In the genomic region with DNA sequence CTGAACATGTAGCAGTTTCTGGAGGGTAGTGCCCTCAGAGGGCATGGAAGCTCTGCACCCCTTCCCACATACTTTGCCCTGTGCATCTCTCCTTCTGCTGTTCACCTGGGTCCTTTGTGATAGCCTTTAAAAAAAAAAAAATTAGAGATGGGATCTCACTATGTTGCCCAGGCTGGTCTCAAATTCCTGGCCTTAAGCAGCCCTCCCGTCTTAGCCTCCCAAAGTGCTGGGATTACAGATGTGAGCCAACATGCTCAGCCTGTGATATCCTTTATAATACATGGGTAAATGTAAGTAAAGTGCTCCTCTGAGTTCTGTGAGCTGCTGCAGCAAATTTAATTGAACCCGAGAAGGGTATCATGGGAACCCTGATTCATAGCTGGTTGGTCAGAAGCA, we compare ENCODE assay signal across 16 cellular contexts. TPM values are rescaled to one million over a fixed set of nuclear protein-coding genes. Genes with fewer than 3 reads are reported as not detected.
DNase-seq lines count a peak whose midpoint lies in the region; ATAC-seq and TF ChIP-seq lines count a peak whose summit lies in the region.
"Had no signal": no experiment of that assay in that cellular context is flagged by ENCODE, and none has a peak within 500 bp of the region (broad histone marks: within the 10 kb centered on the region; RNA-seq: fewer than 3 reads in every experiment).

No MANE protein-coding gene starts in this region.

- peaks cover 43% of the 10 kb centered on the region for H3K9me1 ChIP-seq in IMR-90 (ENCODE audit: insufficient read depth, low read length)

- H3K27me3 Mint-ChIP-seq in natural killer cell treated with Interleukin-12 subunit alpha and Interleukin-12 subunit beta and Interleukin-15 and Interleukin-18, amount 100 ng/mL, for 72 hours, result no peaks in the 10 kb centered on the region
- no peaks in the 10 kb centered on the region for H3K27me3 Mint-ChIP-seq in natural killer cell (ENCODE audit: low read depth in 2 of 2)
- H3K27me3 Mint-ChIP-seq in activated naive CD8-positive, alpha-beta T cell treated with anti-CD3 and anti-CD28 coated beads, Interleukin-2, amount 50 U/mL, for 24 hours, result no peaks in the 10 kb centered on the region
- no peaks in the 10 kb centered on the region for H3K27me3 Mint-ChIP-seq in endodermal cell (ENCODE audit: insufficient read depth)
- H3K27me3 Mint-ChIP-seq: CD4-positive, alpha-beta memory T cell had no signal

- H2AFZ ChIP-seq in IMR-90 (replicated peaks; ENCODE audit: low read length, poor library complexity), result no peak overlapping the region

- no peak overlapping the region for H2BK20ac ChIP-seq in IMR-90 (ENCODE audit: low read depth, low read length)

- TF ChIP-seq POLR2A in IMR-90 (IDR thresholded peaks at IDR 0.05; ENCODE audit: low read depth, low read length), result no peak
- no peak for TF ChIP-seq POLR2A in adrenal gland (IDR thresholded peaks at IDR 0.05)
- TF ChIP-seq POLR2A in sigmoid colon (IDR thresholded peaks at IDR 0.05), result no peak

- no peaks in the 10 kb centered on the region for H3K36me3 Mint-ChIP-seq in natural killer cell treated with Interleukin-12 subunit alpha and Interleukin-12 subunit beta and Interleukin-15 and Interleukin-18, amount 100 ng/mL, for 72 hours
- H3K36me3 Mint-ChIP-seq in natural killer cell (no peaks in the 10 kb centered on the region), endodermal cell (ENCODE audit: low read depth) (peaks cover 54% of the 10 kb centered on the region)
- H3K36me3 Mint-ChIP-seq in activated naive CD8-positive, alpha-beta T cell treated with anti-CD3 and anti-CD28 coated beads, Interleukin-2, amount 50 U/mL, for 24 hours (ENCODE audit: low read depth), result peaks cover 7% of the 10 kb centered on the region

- CTCF ChIA-PET in IMR-90 (lab: Yijun Ruan, JAX), result no interaction called here

- H4K8ac ChIP-seq in IMR-90 (ENCODE audit: low read depth in 2 of 2, low read length in 2 of 2), result no peak overlapping the region

- peaks cover 40% of the 10 kb centered on the region for H4K20me1 ChIP-seq in IMR-90 (ENCODE audit: insufficient read depth, low read length)

- H3K4me3 ChIP-seq in IMR-90 (ENCODE audit: insufficient read depth, low read depth, low read length) (no peak overlapping the region), adrenal gland (no peak overlapping the region), sigmoid colon (no peak overlapping the region), endodermal cell (ENCODE audit: low read length) (no peak overlapping the region)
- H3K4me3 ChIP-seq: HAP-1 had no signal

- TF ChIP-seq EP300 in sigmoid colon (IDR thresholded peaks at IDR 0.05), result no peak

- H3K27me3 ChIP-seq in IMR-90 (ENCODE audit: control insufficient read depth, insufficient read depth, low read length), result no peaks in the 10 kb centered on the region
- H3K27me3 ChIP-seq in adrenal gland, result no peaks in the 10 kb centered on the region
- no peaks in the 10 kb centered on the region for H3K27me3 ChIP-seq in sigmoid colon
- no peaks in the 10 kb centered on the region for H3K27me3 ChIP-seq in endodermal cell (ENCODE audit: control insufficient read depth, insufficient read depth, low read length, poor library complexity, severe bottlenecking)

- 0 out of 2 replicates have a peak overlapping the region, but pooled peaks have one; percentile 26 for H3K18ac ChIP-seq in IMR-90 (ENCODE audit: low read depth, low read length)

- H3K23ac ChIP-seq in IMR-90 (ENCODE audit: low read depth, low read length), result peak overlapping the region; percentile 56

- H3K27ac ChIP-seq in IMR-90 (ENCODE audit: insufficient read depth, low read length) (no peak overlapping the region), adrenal gland (peak overlapping the region in 4 of 5 donors; percentile 44 to 87 (median 82)), sigmoid colon (no peak overlapping the region), endodermal cell (ENCODE audit: low read depth, low read length) (no peak overlapping the region)

- peak; percentile 6 for DNase-seq in natural killer cell treated with Interleukin-12 subunit alpha and Interleukin-12 subunit beta and Interleukin-15 and Interleukin-18, amount 100 ng/mL, for 72 hours (ENCODE audit: low spot score)
- DNase-seq in natural killer cell (no peak), IMR-90 (no peak), adrenal gland (no peak), sigmoid colon (peak; percentile 5), RKO (ENCODE audit: low spot score) (no peak), endodermal cell (no peak)
- no peak for DNase-seq in activated naive CD8-positive, alpha-beta T cell treated with anti-CD3 and anti-CD28 coated beads, Interleukin-2, amount 50 U/mL, for 24 hours
- DNase-seq: C1 segment of cervical spinal cord; CD4-positive, alpha-beta memory T cell; COR-L47; DMS53; DMS79 treated with DMSO at 0.1 percent for 48 hours; GF-D8; GOT3 had no signal

- H3K4me2 ChIP-seq in IMR-90 (ENCODE audit: low read depth, low read length), result no peak overlapping the region

- H3K4ac ChIP-seq in IMR-90 (ENCODE audit: low read depth, low read length), result peak overlapping the region; percentile 29; the same call in 1 of the 2 replicates

- TF ChIP-seq CTCF in natural killer cell (IDR thresholded peaks at IDR 0.05) (no peak), IMR-90 (conservative IDR thresholded peaks at IDR 0.05; ENCODE audit: low read depth, low read length) (no peak), adrenal gland (IDR thresholded peaks at IDR 0.05) (no peak), sigmoid colon (IDR thresholded peaks at IDR 0.05) (no peak), endodermal cell (conservative IDR thresholded peaks at IDR 0.05) (no peak)

- H2BK15ac ChIP-seq in IMR-90 (ENCODE audit: low read depth, low read length), result no peak overlapping the region

- H4K91ac ChIP-seq in IMR-90 (ENCODE audit: insufficient read depth, low read depth, low read length), result no peak overlapping the region

- no peak overlapping the region; the same call in 1 of the 2 replicates for H2AK5ac ChIP-seq in IMR-90 (ENCODE audit: low read depth, low read length)

- no CpG with 5 or more reads among the region's 2 CpGs for WGBS in IMR-90 (ENCODE audit: extremely low coverage in 2 of 2, insufficient read length in 1 of 2), 2 experiments
- WGBS in adrenal gland, 4 donors, result 71 to 85% (median 76%) methylated on average over 2 of the region's 2 CpGs
- 96% methylated on average over 2 of the region's 2 CpGs for WGBS in sigmoid colon, 2 donors
- WGBS in endodermal cell (ENCODE audit: insufficient coverage in 1 of 2, insufficient read length in 1 of 2), 2 experiments, result 92 to 100% methylated on average over 2 of the region's 2 CpGs

- POLR2A ChIA-PET in IMR-90 (lab: Charles Lee; ENCODE audit: unreplicated experiment), result no interaction called here

- H3K9me3 ChIP-seq in IMR-90 (ENCODE audit: control insufficient read depth, insufficient read depth, low read length), result no peaks in the 10 kb centered on the region
- no peaks in the 10 kb centered on the region for H3K9me3 ChIP-seq in adrenal gland (replicated peaks in 1 of 3)
- H3K9me3 ChIP-seq in sigmoid colon, result no peaks in the 10 kb centered on the region
- no peaks in the 10 kb centered on the region for H3K9me3 ChIP-seq in endodermal cell (ENCODE audit: control insufficient read depth, low read length)
- H3K9me3 ChIP-seq: HAP-1 had no signal

- no peak for TF ChIP-seq RAD21 in IMR-90 (IDR thresholded peaks at IDR 0.05; ENCODE audit: low read length)

- H3K27ac Mint-ChIP-seq in natural killer cell treated with Interleukin-12 subunit alpha and Interleukin-12 subunit beta and Interleukin-15 and Interleukin-18, amount 100 ng/mL, for 72 hours, result no peak overlapping the region
- H3K27ac Mint-ChIP-seq in natural killer cell (no peak overlapping the region), endodermal cell (no peak overlapping the region)
- H3K27ac Mint-ChIP-seq in activated naive CD8-positive, alpha-beta T cell treated with anti-CD3 and anti-CD28 coated beads, Interleukin-2, amount 50 U/mL, for 24 hours, result no peak overlapping the region

- intact Hi-C loops in natural killer cell (cut with micrococcal nuclease), result no loop called here
- intact Hi-C loops in IMR-90 (cut with micrococcal nuclease), result no loop called here
- intact Hi-C loops in adrenal gland (cut with DNase I), result no loop called here
- intact Hi-C loops in sigmoid colon (cut with DNase I), result no loop called here

- H3K4me3 Mint-ChIP-seq in natural killer cell treated with Interleukin-12 subunit alpha and Interleukin-12 subunit beta and Interleukin-15 and Interleukin-18, amount 100 ng/mL, for 72 hours, result no peak overlapping the region
- H3K4me3 Mint-ChIP-seq in natural killer cell (no peak overlapping the region), endodermal cell (no peak overlapping the region)
- H3K4me3 Mint-ChIP-seq in activated naive CD8-positive, alpha-beta T cell treated with anti-CD3 and anti-CD28 coated beads, Interleukin-2, amount 50 U/mL, for 24 hours, result no peak overlapping the region
- H3K4me3 Mint-ChIP-seq: CD4-positive, alpha-beta memory T cell had no signal

- no peak overlapping the region for H2AK9ac ChIP-seq in IMR-90 (replicated peaks; ENCODE audit: low read depth, low read length, poor library complexity)

- ATAC-seq in natural killer cell treated with Interleukin-12 subunit alpha and Interleukin-12 subunit beta and Interleukin-15 and Interleukin-18, amount 100 ng/mL, for 72 hours, result no peak
- ATAC-seq in natural killer cell, result no peak
- no peak for ATAC-seq in IMR-90 (ENCODE audit: low read depth)
- ATAC-seq in activated naive CD8-positive, alpha-beta T cell treated with anti-CD3 and anti-CD28 coated beads, Interleukin-2, amount 50 U/mL, for 24 hours, result no peak

- H3K4me1 Mint-ChIP-seq in natural killer cell treated with Interleukin-12 subunit alpha and Interleukin-12 subunit beta and Interleukin-15 and Interleukin-18, amount 100 ng/mL, for 72 hours (ENCODE audit: low read depth in 2 of 2), result peaks cover 10 to 20% of the 10 kb centered on the region in 2 donors
- peaks cover 18 to 20% of the 10 kb centered on the region in 2 donors for H3K4me1 Mint-ChIP-seq in natural killer cell
- peaks cover 1% of the 10 kb centered on the region for H3K4me1 Mint-ChIP-seq in activated naive CD8-positive, alpha-beta T cell treated with anti-CD3 and anti-CD28 coated beads, Interleukin-2, amount 50 U/mL, for 24 hours
- H3K4me1 Mint-ChIP-seq in endodermal cell, result peaks cover 34% of the 10 kb centered on the region

- no peaks in the 10 kb centered on the region for H3K9me3 Mint-ChIP-seq in natural killer cell treated with Interleukin-12 subunit alpha and Interleukin-12 subunit beta and Interleukin-15 and Interleukin-18, amount 100 ng/mL, for 72 hours
- H3K9me3 Mint-ChIP-seq in natural killer cell (no peaks in the 10 kb centered on the region), endodermal cell (no peaks in the 10 kb centered on the region)
- H3K9me3 Mint-ChIP-seq in activated naive CD8-positive, alpha-beta T cell treated with anti-CD3 and anti-CD28 coated beads, Interleukin-2, amount 50 U/mL, for 24 hours, result no peaks in the 10 kb centered on the region
- H3K9me3 Mint-ChIP-seq: CD4-positive, alpha-beta memory T cell had no signal

- H3K56ac ChIP-seq in IMR-90 (ENCODE audit: extremely low read depth, insufficient read depth, low read length), result no peak overlapping the region

- BruUV-seq in IMR-90 (replicated peaks; lab: Mats Ljungman, UMichigan), result no TSS peak

- H3K9ac ChIP-seq in IMR-90 (ENCODE audit: low read depth, low read length) (no peak overlapping the region), endodermal cell (ENCODE audit: extremely low read depth, low read length, poor library complexity, severe bottlenecking) (no peak overlapping the region)

- H4K5ac ChIP-seq in IMR-90 (ENCODE audit: low read depth, low read length), result no peak overlapping the region

- H3K14ac ChIP-seq in IMR-90 (replicated peaks; ENCODE audit: low read depth, low read length), result 0 out of 2 replicates have a peak overlapping the region, but pooled peaks have one; percentile 8

- H3K4me1 ChIP-seq in IMR-90 (ENCODE audit: control insufficient read depth, insufficient read depth, low read length), result peaks cover 27% of the 10 kb centered on the region
- H3K4me1 ChIP-seq in adrenal gland (replicated peaks in 1 of 2), result peaks cover 23 to 24% of the 10 kb centered on the region in 2 donors
- peaks cover 0 to 19% (median 13%) of the 10 kb centered on the region in 4 donors for H3K4me1 ChIP-seq in sigmoid colon
- H3K4me1 ChIP-seq in endodermal cell (ENCODE audit: control insufficient read depth, insufficient read depth, low read length), result peaks cover 9% of the 10 kb centered on the region
- H3K4me1 ChIP-seq: HAP-1 had no signal

- dilution Hi-C loops in IMR-90 (cut with HindIII; ENCODE audit: low sequenced_read_pairs, unreplicated experiment), result no loop called here

- 0 out of 2 replicates have a peak overlapping the region, but pooled peaks have one; percentile 21 for H2BK120ac ChIP-seq in IMR-90 (ENCODE audit: low read depth, low read length)

- H2BK5ac ChIP-seq in IMR-90 (ENCODE audit: low read depth, low read length, poor library complexity, severe bottlenecking), result no peak overlapping the region

- peaks cover 32 to 82% of the 10 kb centered on the region in 2 experiments for H3K79me1 ChIP-seq in IMR-90 (ENCODE audit: low read depth in 1 of 2, low read length in 2 of 2)

- H3K36me3 ChIP-seq in IMR-90 (ENCODE audit: control insufficient read depth, insufficient read depth, low read length) (peaks cover 6% of the 10 kb centered on the region), adrenal gland (replicated peaks in 1 of 2) (peaks cover 0 to 6% of the 10 kb centered on the region in 2 donors), sigmoid colon (no peaks in the 10 kb centered on the region), endodermal cell (ENCODE audit: control insufficient read depth, insufficient read depth, low read length) (peaks cover 85% of the 10 kb centered on the region)

- in situ Hi-C loops in IMR-90 (cut with MboI; ENCODE audit: low sequenced_read_pairs), result no loop called here

RNA-seq across cellular contexts. Expression of gene PPFIA1, which starts 33.7 kb away (rescaled TPM):
- 10 to 100 TPM; 43.4 to 60.0 TPM for total RNA-seq in natural killer cell treated with Interleukin-12 subunit alpha and Interleukin-12 subunit beta and Interleukin-15 and Interleukin-18, amount 100 ng/mL, for 72 hours
- total RNA-seq in natural killer cell (10 to 100 TPM; 42.1 to 75.4 (median 51.7) TPM), IMR-90 (2012; rRNA removed) (25.6 and 33.9 TPM in 2 replicates), adrenal gland (10 to 100 TPM; 25.8 to 58.6 (median 41.6) TPM), sigmoid colon (10 to 100 TPM; 43.4 to 62.1 (median 51.2) TPM), endodermal cell (100 to 1,000 TPM; 105 to 118 TPM)
- polyA plus RNA-seq in IMR-90 (2012; rRNA removed) (37.2 and 46.4 TPM in 2 replicates), adrenal gland (10 to 100 TPM; 28.9 to 33.1 (median 32.9) TPM), sigmoid colon (10 to 100 TPM; 13.2 to 24.8 (median 21.7) TPM)
- 18.8 and 31.7 TPM in 2 replicates for polyA plus RNA-seq in IMR-90 (2012; cell fraction: cytosol; rRNA removed)
- polyA plus RNA-seq in IMR-90 (2012; cell fraction: nucleus; rRNA removed; ENCODE audit: low replicate concordance), result 64.7 and 95.6 TPM in 2 replicates
- polyA plus RNA-seq in endodermal cell (2013, experiment 1 of 2), result 47.1 TPM
- polyA plus RNA-seq in endodermal cell (2013, experiment 2 of 2), result 42.1 TPM

Comparison
In these comparisons a context has a peak if more than half of its experiments do, and no peak if none do; other contexts are left out.
1. DNase-seq: peak in natural killer cell treated with Interleukin-12 subunit alpha and Interleukin-12 subunit beta and Interleukin-15 and Interleukin-18, amount 100 ng/mL, for 72 hours (single experiment) and sigmoid colon (single experiment); none in natural killer cell (single experiment), IMR-90 (single experiment), adrenal gland (0 of 7), activated naive CD8-positive, alpha-beta T cell treated with anti-CD3 and anti-CD28 coated beads, Interleukin-2, amount 50 U/mL, for 24 hours (single experiment), RKO (single experiment) and endodermal cell (single experiment).
2. H3K27ac ChIP-seq: peak in adrenal gland (4 of 5); none in IMR-90 (single experiment), sigmoid colon (0 of 4) and endodermal cell (single experiment).